9 cellular contexts compared by ENCODE assay signal in the genomic region with DNA sequence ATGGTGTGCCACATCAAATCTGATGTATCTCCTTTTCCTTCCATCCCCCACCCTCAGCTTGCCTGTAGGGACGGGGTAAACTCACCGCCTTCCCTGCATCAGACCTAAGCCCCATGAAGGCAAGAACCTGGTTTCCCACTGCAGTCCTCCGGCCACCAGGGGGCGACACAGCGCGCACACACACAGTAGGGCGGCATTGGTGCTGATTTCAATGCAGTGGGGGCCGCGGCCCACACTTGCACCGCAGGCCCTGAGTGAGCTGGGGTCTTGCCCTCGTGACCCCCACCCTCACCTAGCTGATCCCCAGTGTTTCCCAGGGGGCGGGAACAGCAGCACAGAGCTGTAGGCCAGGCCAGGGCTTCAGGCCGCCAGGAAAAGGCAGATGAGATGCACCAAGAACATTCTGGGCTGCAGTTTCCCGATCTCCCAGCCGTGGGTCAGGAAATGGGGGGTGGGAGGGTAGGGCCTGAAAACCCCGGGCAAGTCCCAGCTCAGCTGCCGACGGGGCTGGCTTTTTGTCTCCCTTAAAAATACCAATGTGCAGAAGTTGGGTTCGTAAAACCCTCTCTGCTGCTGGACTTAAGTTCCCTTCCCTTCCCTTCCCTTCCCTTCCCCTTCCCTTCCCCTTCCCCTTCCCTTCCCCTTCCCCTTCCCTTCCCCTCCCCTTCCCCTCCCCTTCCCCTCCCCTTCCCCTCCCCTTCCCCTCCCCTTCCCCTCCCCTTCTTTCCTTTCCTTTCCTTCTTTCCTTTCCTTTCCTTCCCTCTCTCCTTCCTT. TPM values are rescaled to one million over a fixed set of nuclear protein-coding genes. Genes with fewer than 3 reads are reported as not detected.
A peak's percentile ranks its signal among the peaks of the same experiment; 100 is the strongest.
DNase-seq lines count a peak whose midpoint lies in the region; ATAC-seq, FAIRE-seq and TF ChIP-seq lines count a peak whose summit lies in the region.
"Had no signal": no experiment of that assay in that cellular context is flagged by ENCODE, and none has a peak within 500 bp of the region (broad histone marks: within the 10 kb centered on the region; RNA-seq: fewer than 3 reads in every experiment).

No MANE protein-coding gene starts in this region.

- DNase-seq in SK-N-SH (no peak), fibroblast of villous mesenchyme (ENCODE audit: low read depth) (no peak), T1000 (lab: John Stamatoyannopoulos, UW) (no peak), GM19239 (ENCODE audit: insufficient read length, low spot score) (no peak), NCI-H526 (lab: John Stamatoyannopoulos, UW) (no peak)
- DNase-seq in activated CD8-positive, alpha-beta T cell treated with anti-CD3 and anti-CD28 coated beads for 36 hours, result peak; percentile 69
- peak in 5 of 6 experiments; percentile 13 to 39 (median 23) for DNase-seq in stimulated activated naive CD4-positive, alpha-beta T cell (lab: John Stamatoyannopoulos, UW)

- no peak overlapping the region for H3K4me2 ChIP-seq in SK-N-SH

- intact Hi-C loops in activated CD8-positive, alpha-beta T cell treated with anti-CD3 and anti-CD28 coated beads for 36 hours (cut with micrococcal nuclease), result no loop called here

- H2AFZ ChIP-seq in SK-N-SH (ENCODE audit: low read depth), result no peak overlapping the region

- POLR2A ChIA-PET in SK-N-SH (lab: Yijun Ruan, JAX), result interaction anchor here (1.2 kb wide), 1 partner anchor 11 kb away, joined by 3 read pairs; no protein-coding TSS in a partner anchor
- POLR2A ChIA-PET in activated CD8-positive, alpha-beta T cell treated with anti-CD3 and anti-CD28 coated beads for 36 hours (lab: Charles Lee), result no interaction called here

- peaks cover 2% of the 10 kb centered on the region for H3K9me3 Mint-ChIP-seq in activated CD8-positive, alpha-beta T cell treated with anti-CD3 and anti-CD28 coated beads for 36 hours
- H3K9me3 Mint-ChIP-seq: IgD-negative memory B cell had no signal

- 60% methylated on average over 3 of the region's 19 CpGs for WGBS in SK-N-SH (ENCODE audit: low lambda C conversion rate)

- H3F3A ChIP-seq in SK-N-SH (replicated peaks; ENCODE audit: insufficient read depth), result no peaks in the 10 kb centered on the region

- no peaks in the 10 kb centered on the region for H3K9me3 ChIP-seq in SK-N-SH

- TF ChIP-seq CTCF in SK-N-SH (IDR thresholded peaks at IDR 0.05), result peak; percentile 49
- TF ChIP-seq CTCF in activated CD8-positive, alpha-beta T cell treated with anti-CD3 and anti-CD28 coated beads for 36 hours (IDR thresholded peaks at IDR 0.05), result peak; percentile 86
- peak; percentile 55 for TF ChIP-seq CTCF in fibroblast of villous mesenchyme (IDR thresholded peaks at IDR 0.05; ENCODE audit: insufficient read depth, low read depth, low read length)

- H3K9ac ChIP-seq in SK-N-SH, result no peak overlapping the region

- H3K4me3 ChIP-seq in SK-N-SH (ENCODE audit: low read depth in 2 of 2, low read length in 1 of 2), result no peak overlapping the region
- H3K4me3 ChIP-seq in fibroblast of villous mesenchyme (ENCODE audit: low read depth, low read length), result no peak overlapping the region

- H3K27me3 ChIP-seq in SK-N-SH (ENCODE audit: insufficient read depth), result peaks cover 19% of the 10 kb centered on the region

- peaks cover 12% of the 10 kb centered on the region for H3K27me3 Mint-ChIP-seq in activated CD8-positive, alpha-beta T cell treated with anti-CD3 and anti-CD28 coated beads for 36 hours

- no peaks in the 10 kb centered on the region for H3K4me1 Mint-ChIP-seq in activated CD8-positive, alpha-beta T cell treated with anti-CD3 and anti-CD28 coated beads for 36 hours (ENCODE audit: low read depth)

- H3K9me2 ChIP-seq in SK-N-SH, result no peaks in the 10 kb centered on the region

- H4K20me1 ChIP-seq in SK-N-SH (ENCODE audit: insufficient read depth), result no peaks in the 10 kb centered on the region

- no peaks in the 10 kb centered on the region for H3K36me3 Mint-ChIP-seq in activated CD8-positive, alpha-beta T cell treated with anti-CD3 and anti-CD28 coated beads for 36 hours (ENCODE audit: low read depth)
- H3K36me3 Mint-ChIP-seq: IgD-negative memory B cell had no signal

- H3K4me1 ChIP-seq in SK-N-SH (ENCODE audit: control insufficient read depth in 1 of 2, insufficient read depth in 2 of 2, low read depth in 1 of 2, low read length in 1 of 2), result peaks cover 0 to 69% of the 10 kb centered on the region in 2 experiments; a peak in 3 of 4 replicates

- no peak for FAIRE-seq in GM19239 (lab: Jason Lieb, UNC)

- CTCF ChIA-PET in SK-N-SH (lab: Yijun Ruan, JAX), result interaction anchor here (0.6 to 9.1 kb wide), 11 partner anchors 9 to 565 kb away, joined by 3 to 102 read pairs (median 4); partner anchors contain the start of genes ADAMTSL2, DBH and FAM163B
- CTCF ChIA-PET in activated CD8-positive, alpha-beta T cell treated with anti-CD3 and anti-CD28 coated beads for 36 hours (lab: Charles Lee), result interaction anchor here (0.7 to 2.5 kb wide), 19 partner anchors 11 to 153 kb away, joined by 3 to 12 read pairs (median 4); partner anchors contain the start of genes DBH, FAM163B and SARDH

- H3K27ac ChIP-seq in SK-N-SH (ENCODE audit: low read depth in 2 of 2, low read length in 1 of 2), result peak overlapping the region in 1 of 2 experiments; percentile 39; a peak in 1 of 4 replicates

- H3K4me3 Mint-ChIP-seq in activated CD8-positive, alpha-beta T cell treated with anti-CD3 and anti-CD28 coated beads for 36 hours, result no peak overlapping the region
- H3K4me3 Mint-ChIP-seq: IgD-negative memory B cell had no signal

- no peaks in the 10 kb centered on the region for H3K36me3 ChIP-seq in SK-N-SH (replicated peaks in 1 of 2; ENCODE audit: control insufficient read depth in 1 of 2, insufficient read depth in 2 of 2, low read length in 1 of 2)

- ATAC-seq in SK-N-SH treated with all-trans-retinoic acid at 6 μM for 48 hours, result no peak
- peak; percentile 60 for ATAC-seq in activated CD8-positive, alpha-beta T cell treated with anti-CD3 and anti-CD28 coated beads for 36 hours

- no peak for TF ChIP-seq EP300 in SK-N-SH (IDR thresholded peaks at IDR 0.05; ENCODE audit: borderline replicate concordance in 1 of 2, low read depth in 1 of 2, low read length in 1 of 2)

- no peak for TF ChIP-seq RAD21 in SK-N-SH (IDR thresholded peaks at IDR 0.05; ENCODE audit: low read length)

- H3K79me2 ChIP-seq in SK-N-SH (ENCODE audit: insufficient read depth), result no peaks in the 10 kb centered on the region

- no peak overlapping the region for H3K27ac Mint-ChIP-seq in activated CD8-positive, alpha-beta T cell treated with anti-CD3 and anti-CD28 coated beads for 36 hours
- H3K27ac Mint-ChIP-seq: IgD-negative memory B cell had no signal

TF ChIP-seq in SK-N-SH, 30 proteins besides CTCF, POLR2A, EP300 and RAD21 (continues in another document):
- TF ChIP-seq FOSL2 (IDR thresholded peaks at IDR 0.05; ENCODE audit: borderline replicate concordance, low read depth) (no peak), USF2 (IDR thresholded peaks at IDR 0.05; ENCODE audit: borderline replicate concordance, low read depth, low read length) (no peak), USF1 (IDR thresholded peaks at IDR 0.05; ENCODE audit: borderline replicate concordance, low read depth) (no peak)

TF ChIP-seq in SK-N-SH treated with all-trans-retinoic acid at 6 μM for 48 hours, 23 proteins besides CTCF, POLR2A, EP300 and RAD21:
- TF ChIP-seq CSDC2 (CRISPR knock-in tag; IDR thresholded peaks at IDR 0.05) (no peak), ESRRG (CRISPR knock-in tag; IDR thresholded peaks at IDR 0.05) (no peak)

RNA-seq across cellular contexts. Expression of gene FAM163B, which starts 19.5 kb away (rescaled TPM):
- 0.05 and 0.15 TPM in 2 replicates for polyA plus RNA-seq in SK-N-SH (2012; rRNA removed)
- 0.12 and 0.16 TPM in 2 replicates for polyA plus RNA-seq in SK-N-SH (2012; cell fraction: cytosol; rRNA removed)
- polyA plus RNA-seq in SK-N-SH (2012; cell fraction: nucleus; rRNA removed), result 0.21 and 0.36 TPM in 2 replicates
- total RNA-seq in activated CD8-positive, alpha-beta T cell treated with anti-CD3 and anti-CD28 coated beads for 36 hours, result not detected
- total RNA-seq in fibroblast of villous mesenchyme, result not detected in 2 replicates
- polyA plus RNA-seq: IgD-negative memory B cell had no signal

RNA-seq across cellular contexts. Expression of gene DBH, which starts 46.5 kb away (rescaled TPM):
- 0.92 and 1.2 TPM in 2 replicates for polyA plus RNA-seq in SK-N-SH (2012; rRNA removed)
- 1.5 and 3.8 TPM in 2 replicates for polyA plus RNA-seq in SK-N-SH (2012; cell fraction: cytosol; rRNA removed)
- 1.5 and 2.0 TPM in 2 replicates for polyA plus RNA-seq in SK-N-SH (2012; cell fraction: nucleus; rRNA removed)
- not detected for total RNA-seq in activated CD8-positive, alpha-beta T cell treated with anti-CD3 and anti-CD28 coated beads for 36 hours
- not detected in 2 replicates for total RNA-seq in fibroblast of villous mesenchyme
- polyA plus RNA-seq: IgD-negative memory B cell had no signal

RNA-seq across cellular contexts. Expression of gene ADAMTSL2, which starts 55.1 kb away (rescaled TPM):
- 0.21 and 0.31 TPM in 2 replicates for polyA plus RNA-seq in SK-N-SH (2012; rRNA removed)
- 0.08 and 0.28 TPM in 2 replicates for polyA plus RNA-seq in SK-N-SH (2012; cell fraction: cytosol; rRNA removed)
- 0.27 and 0.68 TPM in 2 replicates for polyA plus RNA-seq in SK-N-SH (2012; cell fraction: nucleus; rRNA removed)
- total RNA-seq in activated CD8-positive, alpha-beta T cell treated with anti-CD3 and anti-CD28 coated beads for 36 hours, result under 1 TPM; 0.11 to 0.25 TPM
- under 0.01 and 0.32 TPM in 2 replicates for total RNA-seq in fibroblast of villous mesenchyme
- polyA plus RNA-seq: IgD-negative memory B cell had no signal

Comparison
In these comparisons a context has a peak if more than half of its experiments do, and no peak if none do; other contexts are left out.
1. DNase-seq: peak in activated CD8-positive, alpha-beta T cell treated with anti-CD3 and anti-CD28 coated beads for 36 hours (single experiment) and stimulated activated naive CD4-positive, alpha-beta T cell (5 of 6); none in SK-N-SH (single experiment), fibroblast of villous mesenchyme (single experiment), T1000 (single experiment), GM19239 (single experiment) and NCI-H526 (0 of 2).
2. Peak in every context shown above with its lines, with median percentiles within 50 percentile points of each other: CTCF ChIP-seq.